In the genomic region with DNA sequence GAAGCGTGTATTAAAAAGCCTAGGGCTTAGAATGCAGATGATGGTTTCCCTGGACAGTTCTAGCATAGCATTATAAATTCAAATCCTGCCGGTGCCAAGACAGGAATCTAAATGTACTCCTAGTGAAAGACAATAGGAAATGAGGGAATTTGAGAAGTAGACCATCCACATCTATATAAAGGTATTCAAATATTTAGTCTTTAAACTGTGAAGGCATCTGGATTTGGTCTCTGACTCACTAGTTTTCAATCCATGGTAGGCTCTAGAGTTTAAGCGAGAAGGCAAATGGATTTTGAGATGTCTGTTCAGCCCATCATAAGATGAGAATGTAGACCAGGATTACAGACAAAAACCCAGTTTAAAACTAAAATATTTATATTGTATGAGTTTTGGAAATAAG, we compare ENCODE assay signal across 28 cellular contexts.
"Had no signal": no experiment of that assay in that cellular context is flagged by ENCODE, and none has a peak within 500 bp of the region (broad histone marks: within the 10 kb centered on the region; RNA-seq: fewer than 3 reads in every experiment).

No MANE protein-coding gene starts in this region.

- H3K9me3 ChIP-seq: adrenal gland, gastrocnemius medialis had no signal

- H3K27ac ChIP-seq: adrenal gland, ascending aorta, breast epithelium, cardiac muscle cell, coronary artery, dorsolateral prefrontal cortex, foreskin keratinocyte, gastrocnemius medialis, heart right ventricle, hepatocyte, WERI-Rb-1 had no signal

- H3K4me3 ChIP-seq: adrenal gland, ascending aorta, breast epithelium, cardiac muscle cell, coronary artery, dorsolateral prefrontal cortex, gastrocnemius medialis, heart right ventricle, hepatocyte had no signal

- H3K4me1 ChIP-seq: adrenal gland, ascending aorta, breast epithelium, gastrocnemius medialis, heart right ventricle had no signal

- H3K36me3 ChIP-seq: adrenal gland, ascending aorta, breast epithelium, cardiac muscle cell, gastrocnemius medialis, heart right ventricle, WERI-Rb-1 had no signal

- DNase-seq: activated B cell treated with CpG ODN at 0.5 μM for 24 hours; activated CD4-positive, alpha-beta memory T cell treated with anti-CD3 and anti-CD28 coated beads, Interleukin-2, amount 10 ng/mL, durations not matched to agents 7 days and 5 days; activated CD4-positive, alpha-beta T cell treated with anti-CD3 and anti-CD28 coated beads, Interleukin-2, amount 10 ng/mL, durations not matched to agents 24 days and 14 days; activated CD4-positive, alpha-beta T cell treated with anti-CD3 and anti-CD28 coated beads, Interleukin-2, amount 50 U/mL, for 4 hours; activated effector memory CD4-positive, alpha-beta T cell treated with Interleukin-2 at 50 U/mL for 16 hours; activated gamma-delta T cell treated with Interleukin-2 at 50 U/mL for 16 hours; activated naive CD4-positive, alpha-beta T cell treated with anti-CD3 and anti-CD28 coated beads, Interleukin-2, amount 50 U/mL, for 16 hours; activated naive CD4-positive, alpha-beta T cell treated with Interleukin-2 at 50 U/mL for 16 hours; activated T-cell treated with anti-CD3 and anti-CD28 coated beads, Interleukin-2, amount 50 U/mL, for 4 hours; adrenal gland; dorsolateral prefrontal cortex; effector memory CD4-positive, alpha-beta T cell; endodermal cell; foreskin keratinocyte; gastrocnemius medialis; heart right ventricle; T-helper 1 cell; T-helper 17 cell; T1000; WERI-Rb-1 had no signal

- ATAC-seq: activated CD4-positive, CD25-positive, alpha-beta regulatory T cell treated with anti-CD3 and anti-CD28 coated beads, Interleukin-2, amount 50 U/mL, for 24 hours; activated T-cell treated with anti-CD3 and anti-CD28 coated beads, Interleukin-2, amount 50 U/mL, for 4 hours; activated T-helper 17 cell treated with anti-CD3 and anti-CD28 coated beads, Interleukin-2, amount 50 U/mL, for 72 hours; esophagus mucosa; foreskin keratinocyte; gastrocnemius medialis; heart right ventricle; T-helper 17 cell had no signal

- H3K27me3 ChIP-seq: adrenal gland, ascending aorta, breast epithelium, cardiac muscle cell, dorsolateral prefrontal cortex, foreskin keratinocyte, gastrocnemius medialis, heart right ventricle, hepatocyte had no signal
